Comparison of ENCODE assay signal across 11 cellular contexts in genomic region chr6:48101277-48101676, GRCh38. TPM values are rescaled to one million over a fixed set of nuclear protein-coding genes. Genes with fewer than 3 reads are reported as not detected.
DNase-seq lines count a peak whose midpoint lies in the region; ATAC-seq lines count a peak whose summit lies in the region.
"Had no signal": no experiment of that assay in that cellular context is flagged by ENCODE, and none has a peak within 500 bp of the region (broad histone marks: within the 10 kb centered on the region; RNA-seq: fewer than 3 reads in every experiment).

No MANE protein-coding gene starts in this region.

- peak; percentile 72 for DNase-seq in MV-4-11 (lab: John Stamatoyannopoulos, UW)
- peak; percentile 33 to 76 for DNase-seq in lung microvascular endothelial cell (ENCODE audit: low read depth in 2 of 2)
- no peak for DNase-seq in iPS-NIHi11 (ENCODE audit: low spot score)
- no peak for DNase-seq in NCI-H748 (lab: John Stamatoyannopoulos, UW; ENCODE audit: unreplicated experiment)
- DNase-seq in central memory CD4-positive, alpha-beta T cell = no peak
- DNase-seq: NCI-H1048, uterus had no signal

- ATAC-seq in GM18861 (IDR thresholded peaks at IDR 0.05; ENCODE audit: unreplicated experiment) (peak; percentile 83), HG02642 (IDR thresholded peaks at IDR 0.05; ENCODE audit: poor library complexity, unreplicated experiment) (peak; percentile 87), HG03045 (IDR thresholded peaks at IDR 0.05; ENCODE audit: unreplicated experiment) (no peak)

RNA-seq across cellular contexts. Expression of gene PTCHD4, which starts 9.7 kb away (rescaled TPM):
- 5.0 and 12.4 TPM in 2 replicates for total RNA-seq in lung microvascular endothelial cell
- total RNA-seq: Daoy had no signal

Comparison
In these comparisons a context has a peak if more than half of its experiments do, and no peak if none do; other contexts are left out.
1. DNase-seq: peak in MV-4-11 (single experiment) and lung microvascular endothelial cell (2 of 2); none in iPS-NIHi11 (single experiment), NCI-H748 (single experiment) and central memory CD4-positive, alpha-beta T cell (single experiment).